ENCODE assay signal across 8 cellular contexts in genomic region chr19:46715620-46716012, GRCh38. TPM values are rescaled to one million over a fixed set of nuclear protein-coding genes. Genes with fewer than 3 reads are reported as not detected.
DNase-seq lines count a peak whose midpoint lies in the region; ATAC-seq and TF ChIP-seq lines count a peak whose summit lies in the region.

No MANE protein-coding gene starts in this region.

- peak overlapping the region; percentile 92 to 99 (median 96) for H3K4me3 Mint-ChIP-seq in naive B cell

- peak overlapping the region; percentile 94 for H3K9ac ChIP-seq in Karpas-422 (ENCODE audit: low read length)

- peak overlapping the region; percentile 81 for H3K4me3 ChIP-seq in BE2C (ENCODE audit: low read depth, low read length)
- peak overlapping the region; percentile 75 for H3K4me3 ChIP-seq in Karpas-422 (ENCODE audit: low read length)
- peak overlapping the region; percentile 49 to 93 (median 70) for H3K4me3 ChIP-seq in dorsolateral prefrontal cortex

- H3K9me3 ChIP-seq in BE2C (no peaks in the 10 kb centered on the region), Karpas-422 (ENCODE audit: low read length) (no peaks in the 10 kb centered on the region)

- TF ChIP-seq CTCF in BE2C (IDR thresholded peaks at IDR 0.05; ENCODE audit: low read depth, low read length), result no peak
- no peak for TF ChIP-seq CTCF in dorsolateral prefrontal cortex (IDR thresholded peaks at IDR 0.05 in 54 of 56, conservative IDR thresholded peaks at IDR 0.05 in 2 of 56; ENCODE audit: low read depth in 1 of 56, partially characterized antibody in 56 of 56)

- no peaks in the 10 kb centered on the region for H3K9me3 Mint-ChIP-seq in naive B cell

- H3K27ac ChIP-seq in Karpas-422 (ENCODE audit: low read length), result peak overlapping the region; percentile 84
- H3K27ac ChIP-seq in dorsolateral prefrontal cortex, result peak overlapping the region in 38 of 59 donors; percentile 29 to 95 (median 84)

- H3K79me2 ChIP-seq in Karpas-422 (ENCODE audit: low read length), result peaks cover 33% of the 10 kb centered on the region

- H3K4me1 ChIP-seq in BE2C, result peaks cover 3% of the 10 kb centered on the region; the same call in 1 of the 2 replicates
- peaks cover 57% of the 10 kb centered on the region for H3K4me1 ChIP-seq in Karpas-422 (ENCODE audit: low read length)

- H3K9me2 ChIP-seq in Karpas-422 (replicated peaks; ENCODE audit: insufficient read depth, low read length), result no peaks in the 10 kb centered on the region

- H3K4me2 ChIP-seq in Karpas-422 (ENCODE audit: low read depth, low read length, poor library complexity, severe bottlenecking), result peak overlapping the region; percentile 99

- H3K36me3 ChIP-seq in BE2C, result peaks cover 16% of the 10 kb centered on the region
- no peaks in the 10 kb centered on the region for H3K36me3 ChIP-seq in Karpas-422 (ENCODE audit: insufficient read depth, low read length)

- H3K27ac Mint-ChIP-seq in naive B cell, result peak overlapping the region; percentile 84 to 98 (median 95)

- ATAC-seq in naive B cell (ENCODE audit: low read depth in 2 of 2), result no peak
- ATAC-seq in HG02678 (IDR thresholded peaks at IDR 0.05; ENCODE audit: unreplicated experiment), result no peak

- H4K20me1 ChIP-seq in Karpas-422 (ENCODE audit: insufficient read depth, low read depth, low read length), result no peaks in the 10 kb centered on the region

- no peak overlapping the region for H2AFZ ChIP-seq in Karpas-422 (ENCODE audit: low read length)

- no peaks in the 10 kb centered on the region for H3K27me3 Mint-ChIP-seq in naive B cell

- H3K4me1 Mint-ChIP-seq in naive B cell, result peaks cover 45 to 75% (median 60%) of the 10 kb centered on the region in 3 donors

- DNase-seq in BE2C (no peak), Karpas-422 (no peak), dorsolateral prefrontal cortex (no peak), naive B cell (no peak), medulla oblongata (ENCODE audit: extremely low spot score) (no peak), NCI-H1048 (lab: John Stamatoyannopoulos, UW) (no peak), amygdala (lab: John Stamatoyannopoulos, UW) (no peak)

- intact Hi-C loops in dorsolateral prefrontal cortex (cut with DNase I), result no loop called here

- peaks cover 0 to 9% of the 10 kb centered on the region in 2 donors for H3K36me3 Mint-ChIP-seq in naive B cell

- no peaks in the 10 kb centered on the region for H3K27me3 ChIP-seq in BE2C
- no peaks in the 10 kb centered on the region for H3K27me3 ChIP-seq in Karpas-422 (ENCODE audit: low read length)
- no peaks in the 10 kb centered on the region for H3K27me3 ChIP-seq in dorsolateral prefrontal cortex

RNA-seq across cellular contexts. Expression of gene PRKD2, which starts 1.3 kb away (rescaled TPM):
- 48.9 TPM for polyA plus RNA-seq in BE2C (2012; ENCODE audit: insufficient read depth, insufficient read length, low read depth)
- 20.0 and 34.6 TPM in 2 replicates for total RNA-seq in Karpas-422 (2014; rRNA removed; shearing (Covaris generic); ENCODE audit: low replicate concordance)
- total RNA-seq in dorsolateral prefrontal cortex, result 10 to 100 TPM in 104 of 120 experiments, 1 to 10 TPM in 16; 6.8 to 37.3 (median 13.5) TPM
- polyA plus RNA-seq in naive B cell (ENCODE audit: low read depth in 6 of 6), result 100 to 1,000 TPM in 1 of 6 donors, 10 to 100 TPM in 5; 66.7 to 156 (median 72.6) TPM

RNA-seq across cellular contexts. Expression of gene FKRP, which starts 30.2 kb away (rescaled TPM):
- 29.4 TPM for polyA plus RNA-seq in BE2C (2012; ENCODE audit: insufficient read depth, insufficient read length, low read depth)
- total RNA-seq in Karpas-422 (2014; rRNA removed; shearing (Covaris generic); ENCODE audit: low replicate concordance), result 14.6 and 18.4 TPM in 2 replicates
- total RNA-seq in dorsolateral prefrontal cortex, result 10 to 100 TPM; 18.2 to 45.4 (median 30.5) TPM
- 10 to 100 TPM in 1 of 6 donors, 1 to 10 TPM in 5; 2.0 to 10.1 (median 6.0) TPM for polyA plus RNA-seq in naive B cell (ENCODE audit: low read depth in 6 of 6)

RNA-seq across cellular contexts. Expression of gene STRN4, which starts 30.6 kb away (rescaled TPM):
- polyA plus RNA-seq in BE2C (2012; ENCODE audit: insufficient read depth, insufficient read length, low read depth), result 237 TPM
- total RNA-seq in Karpas-422 (2014; rRNA removed; shearing (Covaris generic); ENCODE audit: low replicate concordance), result 37.5 and 55.2 TPM in 2 replicates
- total RNA-seq in dorsolateral prefrontal cortex, result 100 to 1,000 TPM in 19 of 120 experiments, 10 to 100 TPM in 101; 69.7 to 119 (median 86.8) TPM
- polyA plus RNA-seq in naive B cell (ENCODE audit: low read depth in 6 of 6), result 10 to 100 TPM in 5 of 6 donors, 1 to 10 TPM in 1; 6.0 to 38.0 (median 15.5) TPM

RNA-seq across cellular contexts. Expression of gene DACT3, which starts 54.6 kb away (rescaled TPM):
- 16.0 TPM for polyA plus RNA-seq in BE2C (2012; ENCODE audit: insufficient read depth, insufficient read length, low read depth)
- 0.14 and 0.19 TPM in 2 replicates for total RNA-seq in Karpas-422 (2014; rRNA removed; shearing (Covaris generic); ENCODE audit: low replicate concordance)
- total RNA-seq in dorsolateral prefrontal cortex, result 10 to 100 TPM; 57.1 to 95.2 (median 76.6) TPM
- under 1 TPM in 2 of 6 donors, not detected in 4; 0.11 to 0.30 TPM for polyA plus RNA-seq in naive B cell (ENCODE audit: low read depth in 6 of 6)
